In genomic region chr3:69241769-69242168, GRCh38 we compare ENCODE assay signal across 18 cellular contexts.
"Had no signal": no experiment of that assay in that cellular context is flagged by ENCODE, and none has a peak within 500 bp of the region (broad histone marks: within the 10 kb centered on the region; RNA-seq: fewer than 3 reads in every experiment).

No MANE protein-coding gene starts in this region.

- H3K27me3 Mint-ChIP-seq: activated naive CD8-positive, alpha-beta T cell; central memory CD8-positive, alpha-beta T cell; stimulated activated naive CD8-positive, alpha-beta T cell treated with anti-CD3 and anti-CD28 coated beads, Interleukin-15, Interleukin-2, amounts not matched to agents 100 ng/mL and 50 ng/mL, for 24 hours had no signal

- ATAC-seq: gastrocnemius medialis, heart left ventricle, right cardiac atrium had no signal

- H3K4me1 ChIP-seq: gastrocnemius medialis, uterus had no signal

- H3K27ac ChIP-seq: gastrocnemius medialis, skin epidermis, thoracic aorta, uterus had no signal

- H3K27me3 ChIP-seq: gastrocnemius medialis, heart left ventricle, uterus had no signal

- DNase-seq: activated CD4-positive, alpha-beta T cell treated with anti-CD3 and anti-CD28 coated beads, Interleukin-2, amount 50 U/mL, for 1 hour; activated CD8-positive, alpha-beta memory T cell treated with anti-CD3 and anti-CD28 coated beads for 24 hours; activated gamma-delta T cell treated with Interleukin-2 at 50 U/mL for 16 hours; amniotic stem cell; effector CD8-positive, alpha-beta T cell; gastrocnemius medialis; heart left ventricle; natural killer cell; nucleus accumbens; right cardiac atrium; uterus had no signal

- H3K4me3 Mint-ChIP-seq: activated naive CD8-positive, alpha-beta T cell; brain; central memory CD8-positive, alpha-beta T cell; natural killer cell; stimulated activated naive CD8-positive, alpha-beta T cell treated with anti-CD3 and anti-CD28 coated beads, Interleukin-15, Interleukin-2, amounts not matched to agents 100 ng/mL and 50 ng/mL, for 24 hours; T-helper 2 cell treated with Interferon-gamma antibody and Interleukin-4, amounts not matched to agents 5 μg/mL and 100 μg/mL, for 36 hours had no signal

- H3K9me3 Mint-ChIP-seq: brain; central memory CD8-positive, alpha-beta T cell; natural killer cell; stimulated activated naive CD8-positive, alpha-beta T cell treated with anti-CD3 and anti-CD28 coated beads, Interleukin-15, Interleukin-2, amounts not matched to agents 100 ng/mL and 50 ng/mL, for 24 hours; T-helper 2 cell treated with Interferon-gamma antibody and Interleukin-4, amounts not matched to agents 5 μg/mL and 100 μg/mL, for 36 hours had no signal

- H3K27ac Mint-ChIP-seq: activated naive CD8-positive, alpha-beta T cell; natural killer cell; stimulated activated naive CD8-positive, alpha-beta T cell treated with anti-CD3 and anti-CD28 coated beads, Interleukin-15, Interleukin-2, amounts not matched to agents 100 ng/mL and 50 ng/mL, for 24 hours; T-helper 2 cell treated with Interferon-gamma antibody and Interleukin-4, amounts not matched to agents 5 μg/mL and 100 μg/mL, for 36 hours had no signal

- H3K36me3 Mint-ChIP-seq: activated naive CD8-positive, alpha-beta T cell; natural killer cell had no signal

- H3K9me3 ChIP-seq: gastrocnemius medialis, heart left ventricle, thoracic aorta, uterus had no signal

- H3K36me3 ChIP-seq: gastrocnemius medialis, thoracic aorta, uterus had no signal

- H3K4me3 ChIP-seq: gastrocnemius medialis, heart left ventricle, skin epidermis, thoracic aorta, uterus had no signal
